8 cellular contexts compared by ENCODE assay signal in the genomic region with DNA sequence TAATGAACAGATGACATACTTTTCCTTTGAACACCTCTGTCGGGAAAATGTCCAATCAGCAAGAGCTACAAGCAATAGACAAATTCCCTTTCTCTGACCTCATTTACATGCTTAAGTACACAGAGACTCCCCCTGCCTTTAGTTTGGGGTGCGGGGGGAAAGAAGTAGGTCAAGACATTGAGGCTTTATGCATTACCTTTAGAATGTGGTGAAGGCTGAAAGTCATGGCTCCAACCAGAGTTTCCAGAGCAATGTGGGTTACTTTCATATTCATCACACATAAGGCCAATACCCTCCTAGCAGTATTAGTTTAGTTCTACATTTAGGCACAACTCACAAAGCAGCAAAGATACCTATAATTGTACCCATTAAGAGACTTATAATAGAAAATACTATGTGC.
"Had no signal": no experiment of that assay in that cellular context is flagged by ENCODE, and none has a peak within 500 bp of the region (broad histone marks: within the 10 kb centered on the region; RNA-seq: fewer than 3 reads in every experiment).

No MANE protein-coding gene starts in this region.

- H3K4me1 Mint-ChIP-seq: IgD-negative memory B cell had no signal

- H3K36me3 ChIP-seq: HAP-1 had no signal

- H3K9me3 ChIP-seq: HAP-1 had no signal

- H3K4me3 ChIP-seq: GM23248, HAP-1 had no signal

- H3K36me3 Mint-ChIP-seq: IgD-negative memory B cell had no signal

- ATAC-seq: HCT116, HepG2 had no signal

- H2AFZ ChIP-seq: GM23248 had no signal

- H3K4me3 Mint-ChIP-seq: HFFc6 had no signal

- H3K9ac ChIP-seq: GM23248 had no signal

- H3K27ac Mint-ChIP-seq: HFFc6, IgD-negative memory B cell had no signal

- H3K27ac ChIP-seq: GM23248 had no signal

- DNase-seq: GM23248, H7, HFFc6, KBM-7 had no signal
